Comparison of ENCODE assay signal across 9 cellular contexts in genomic region chr3:120763601-120764000, GRCh38. TPM values are rescaled to one million over a fixed set of nuclear protein-coding genes. Genes with fewer than 3 reads are reported as not detected.
A peak's percentile ranks its signal among the peaks of the same experiment; 100 is the strongest.
DNase-seq lines count a peak whose midpoint lies in the region; ATAC-seq, FAIRE-seq and TF ChIP-seq lines count a peak whose summit lies in the region.
"Had no signal": no experiment of that assay in that cellular context is flagged by ENCODE, and none has a peak within 500 bp of the region (broad histone marks: within the 10 kb centered on the region; RNA-seq: fewer than 3 reads in every experiment).

No MANE protein-coding gene starts in this region.

- no peak for TF ChIP-seq EP300 in A549 (IDR thresholded peaks at IDR 0.05)

- H3K9ac ChIP-seq in HUES48 (ENCODE audit: low read depth, low read length): no peak overlapping the region

- H3K9me3 ChIP-seq in A549: no peaks in the 10 kb centered on the region
- no peaks in the 10 kb centered on the region for H3K9me3 ChIP-seq in HUES48 (ENCODE audit: control insufficient read depth, insufficient read depth, low read length)

- H3K4me3 ChIP-seq in A549 (no peak overlapping the region), HUES48 (ENCODE audit: low read depth, low read length) (no peak overlapping the region)

- H3K27ac ChIP-seq in A549: no peak overlapping the region
- H3K27ac ChIP-seq in HUES48 (ENCODE audit: low read depth, low read length): peak overlapping the region; percentile 14

- FAIRE-seq in A549 (lab: Jason Lieb, UNC): no peak

- ATAC-seq in A549 (no peak), GM19395 (IDR thresholded peaks at IDR 0.05; ENCODE audit: unreplicated experiment) (peak; percentile 73), HG02870 (IDR thresholded peaks at IDR 0.05; ENCODE audit: unreplicated experiment) (peak; percentile 76)

- no peak for TF ChIP-seq CTCF in A549 (IDR thresholded peaks at IDR 0.05)

- no peak for TF ChIP-seq RAD21 in A549 (conservative IDR thresholded peaks at IDR 0.05 in 1 of 2, IDR thresholded peaks at IDR 0.05 in 1 of 2)

- H3K4me2 ChIP-seq in A549: 0 out of 3 replicates have a peak overlapping the region, but pooled peaks have one; percentile 1

- 43% methylated on average over 1 of the region's 1 CpG for WGBS in A549 (ENCODE audit: missing lambda C conversion rate)

- DNase-seq in A549 (ENCODE audit: low read depth in 1 of 2, low spot score in 1 of 2) (no peak), medulla oblongata (ENCODE audit: extremely low spot score) (no peak), NCI-H1105 treated with DMSO at 0.1 percent for 48 hours (lab: John Stamatoyannopoulos, UW) (no peak), NOMO-1 (lab: John Stamatoyannopoulos, UW; ENCODE audit: unreplicated experiment in 2 of 2) (no peak), iPS-NIHi7 (ENCODE audit: extremely low spot score) (no peak)
- DNase-seq: stimulated activated CD4-positive, alpha-beta T cell treated with anti-CD3 and anti-CD28 coated beads, Interleukin-1b, Interleukin-23, amount 100 ng/mL, for 48 hours had no signal

- POLR2A ChIA-PET in A549 (lab: Yijun Ruan, JAX): no interaction called here

- no peaks in the 10 kb centered on the region for H3K27me3 ChIP-seq in HUES48 (ENCODE audit: control insufficient read depth, insufficient read depth, low read length)

- peaks cover 33% of the 10 kb centered on the region for H3K4me1 ChIP-seq in A549
- H3K4me1 ChIP-seq in HUES48 (ENCODE audit: control insufficient read depth, insufficient read depth, low read length): peaks cover 43% of the 10 kb centered on the region

- CTCF ChIA-PET in A549 (lab: Yijun Ruan, JAX): no interaction called here

- no peak for TF ChIP-seq POLR2A in A549 (IDR thresholded peaks at IDR 0.05; ENCODE audit: low read length)

- no peaks in the 10 kb centered on the region for H3K36me3 ChIP-seq in HUES48 (ENCODE audit: control insufficient read depth, insufficient read depth, low read length)

TF ChIP-seq in A549, 52 proteins besides CTCF, POLR2A, EP300 and RAD21:
- no peak for TF ChIP-seq HOXA7 (CRISPR knock-in tag; IDR thresholded peaks at IDR 0.05)
- TF ChIP-seq FOSB (CRISPR knock-in tag; IDR thresholded peaks at IDR 0.05): no peak
- peak; percentile 69; the same call in 1 of the 2 replicates for TF ChIP-seq RFX5 (IDR thresholded peaks at IDR 0.05)
TF ChIP-seq in A549: peak in this region for 1.

RNA-seq across cellular contexts. Expression of gene GTF2E1, which starts 21.1 kb away (rescaled TPM):
- 20.0 and 26.8 TPM in 2 replicates for polyA plus RNA-seq in A549 (2011; rRNA removed)
- polyA plus RNA-seq in A549 (2012; cell fraction: cytosol; rRNA removed): 8.2 and 8.5 TPM in 2 replicates
- polyA plus RNA-seq in A549 (2012; cell fraction: nucleus; rRNA removed): 4.9 and 7.4 TPM in 2 replicates
- polyA plus RNA-seq in A549 (2017; fragmentation: RNase III; extraction: RNeasy Plus Mini Kit Qiagen cat#74134 plus additional on column Dnase treatment): 16.4 to 19.7 TPM (median 18.6 TPM) in 3 replicates
- polyA minus RNA-seq in A549 (2011; rRNA and poly(A)+ RNA removed): 30.5 and 31.9 TPM in 2 replicates

RNA-seq across cellular contexts. Expression of gene RABL3, which starts 21.3 kb away (rescaled TPM):
- polyA plus RNA-seq in A549 (2011; rRNA removed): 14.0 and 17.6 TPM in 2 replicates
- polyA plus RNA-seq in A549 (2012; cell fraction: cytosol; rRNA removed): 2.4 and 2.7 TPM in 2 replicates
- polyA plus RNA-seq in A549 (2012; cell fraction: nucleus; rRNA removed): 0.94 and 1.8 TPM in 2 replicates
- polyA plus RNA-seq in A549 (2017; fragmentation: RNase III; extraction: RNeasy Plus Mini Kit Qiagen cat#74134 plus additional on column Dnase treatment): 28.2 to 31.7 TPM (median 29.0 TPM) in 3 replicates
- 3.8 and 5.8 TPM in 2 replicates for polyA minus RNA-seq in A549 (2011; rRNA and poly(A)+ RNA removed)

Comparison
In these comparisons a context has a peak if more than half of its experiments do, and no peak if none do; other contexts are left out.
1. ATAC-seq: peak in GM19395 (single experiment) and HG02870 (single experiment); none in A549 (0 of 2).